Comparison of ENCODE assay signal across 22 cellular contexts in the genomic region with DNA sequence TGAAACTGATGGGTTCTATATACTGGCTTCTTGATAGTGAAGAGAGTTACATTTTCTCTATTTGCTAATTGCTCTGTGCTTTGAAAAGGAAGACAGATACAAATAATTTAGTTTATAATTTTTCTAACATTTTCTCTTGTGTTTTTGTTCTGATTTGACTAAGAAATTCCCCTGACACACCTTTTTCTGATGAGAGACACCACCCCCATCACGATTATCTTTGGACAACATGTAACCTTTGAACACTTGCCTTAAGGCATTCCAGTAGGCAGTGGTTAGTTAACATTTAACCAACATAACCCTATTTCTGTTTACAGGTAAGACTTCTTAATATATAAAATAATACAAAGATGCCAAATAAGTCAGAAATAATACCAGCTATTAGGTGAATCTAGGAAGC. TPM values are rescaled to one million over a fixed set of nuclear protein-coding genes. Genes with fewer than 3 reads are reported as not detected.
DNase-seq lines count a peak whose midpoint lies in the region; ATAC-seq and TF ChIP-seq lines count a peak whose summit lies in the region.
"Had no signal": no experiment of that assay in that cellular context is flagged by ENCODE, and none has a peak within 500 bp of the region (broad histone marks: within the 10 kb centered on the region; RNA-seq: fewer than 3 reads in every experiment).

No MANE protein-coding gene starts in this region.

- CTCF ChIA-PET in HCT116 (lab: Charles Lee): no interaction called here

- peaks cover 5% of the 10 kb centered on the region for H3K79me2 ChIP-seq in HCT116 (ENCODE audit: insufficient read depth, low read length)

- no peak overlapping the region for H3K4me3 ChIP-seq in HCT116 (replicated peaks in 1 of 2; ENCODE audit: low read depth in 1 of 2, low read length in 2 of 2)
- H3K4me3 ChIP-seq in colonic mucosa: no peak overlapping the region
- H3K4me3 ChIP-seq in right lobe of liver: no peak overlapping the region
- H3K4me3 ChIP-seq: HAP-1, SJSA1 had no signal

- no peak overlapping the region for H3K9ac ChIP-seq in HCT116 (ENCODE audit: low read length)
- no peak overlapping the region for H3K9ac ChIP-seq in colonic mucosa (ENCODE audit: low read depth in 2 of 2, low read length in 2 of 2)

- H3K27ac Mint-ChIP-seq in type B pancreatic cell: peak overlapping the region; percentile 47

- H3K27ac ChIP-seq in HCT116 (ENCODE audit: low read depth, low read length) (no peak overlapping the region), colonic mucosa (peak overlapping the region; percentile 59), right lobe of liver (peak overlapping the region; percentile 44 to 79 (median 60))
- H3K27ac ChIP-seq: SJSA1 had no signal

- no peaks in the 10 kb centered on the region for H3K36me3 Mint-ChIP-seq in type B pancreatic cell

- H3K9me2 ChIP-seq in HCT116 (ENCODE audit: insufficient read depth): no peaks in the 10 kb centered on the region

- H3K4me1 ChIP-seq in HCT116 (ENCODE audit: control insufficient read depth in 1 of 2, insufficient read depth in 2 of 2, low read length in 2 of 2) (peaks cover 29 to 52% of the 10 kb centered on the region in 2 experiments), colonic mucosa (no peaks in the 10 kb centered on the region), right lobe of liver (peaks cover 0 to 21% (median 8%) of the 10 kb centered on the region in 4 donors)

- H4K20me1 ChIP-seq in HCT116 (ENCODE audit: insufficient read depth): no peaks in the 10 kb centered on the region

- H3K36me3 ChIP-seq in HCT116 (ENCODE audit: control insufficient read depth in 1 of 2, insufficient read depth in 2 of 2, low read length in 2 of 2) (no peaks in the 10 kb centered on the region), colonic mucosa (no peaks in the 10 kb centered on the region), right lobe of liver (no peaks in the 10 kb centered on the region)

- peak overlapping the region; percentile 75 for H2AFZ ChIP-seq in HCT116 (ENCODE audit: low read depth, low read length, poor library complexity, severe bottlenecking)

- H3K4me3 Mint-ChIP-seq in type B pancreatic cell: no peak overlapping the region
- H3K4me3 Mint-ChIP-seq: CD4-positive, alpha-beta memory T cell had no signal

- POLR2A ChIA-PET in HCT116 (lab: Charles Lee): no interaction called here

- no peaks in the 10 kb centered on the region for H3K27me3 Mint-ChIP-seq in type B pancreatic cell
- H3K27me3 Mint-ChIP-seq: CD4-positive, alpha-beta memory T cell had no signal

- H3K27me3 ChIP-seq in HCT116 (ENCODE audit: insufficient read depth, low read length) (no peaks in the 10 kb centered on the region), colonic mucosa (no peaks in the 10 kb centered on the region), right lobe of liver (no peaks in the 10 kb centered on the region)
- H3K27me3 ChIP-seq: SJSA1 had no signal

- TF ChIP-seq RAD21 in HCT116 (IDR thresholded peaks at IDR 0.05; ENCODE audit: low read depth): no peak

- ATAC-seq in HCT116 (no peak), right lobe of liver (peak in 2 of 4 donors; percentile 16 to 30), GM18511 (IDR thresholded peaks at IDR 0.05; ENCODE audit: unreplicated experiment) (no peak)
- ATAC-seq: PC-3 had no signal

- H3K9me3 ChIP-seq in HCT116 (ENCODE audit: control insufficient read depth in 1 of 2, insufficient read depth in 1 of 2, low read depth in 1 of 2, low read length in 2 of 2): no peaks in the 10 kb centered on the region
- H3K9me3 ChIP-seq in colonic mucosa: no peaks in the 10 kb centered on the region
- H3K9me3 ChIP-seq in right lobe of liver: no peaks in the 10 kb centered on the region
- H3K9me3 ChIP-seq: HAP-1, SJSA1 had no signal

- 28% methylated on average over 1 of the region's 1 CpG for whole genome bisulfite sequencing in right lobe of liver (ENCODE audit: insufficient coverage, low coverage, low lambda C conversion rate, missing lambda C conversion rate)

- RAD21 ChIA-PET in HCT116 (lab: Charles Lee; ENCODE audit: low non-redundant PET in 1 of 2, low total read pairs in 2 of 2, uncharacterized antibody in 2 of 2, unreplicated experiment in 2 of 2): no interaction called here

- BruUV-seq in HCT116 (replicated peaks; lab: Mats Ljungman, UMichigan): no TSS peak

- no peak for TF ChIP-seq POLR2A in HCT116 (IDR thresholded peaks at IDR 0.05; ENCODE audit: borderline replicate concordance, extremely low read depth, insufficient read depth, insufficient read length)
- no peak for TF ChIP-seq POLR2A in right lobe of liver (IDR thresholded peaks at IDR 0.05)

- intact Hi-C loops in HCT116 (cut with micrococcal nuclease) (loop anchor here (10.0 kb wide), 1 partner anchor 583 kb away; no protein-coding TSS in a partner anchor), colonic mucosa (cut with DNase I) (loop anchor here (10.0 kb wide), 1 partner anchor 163 kb away; the partner anchor contains the start of gene SUSD1), right lobe of liver (cut with DNase I) (no loop called here)

- H3K9me3 Mint-ChIP-seq in type B pancreatic cell: no peaks in the 10 kb centered on the region
- H3K9me3 Mint-ChIP-seq: CD4-positive, alpha-beta memory T cell had no signal

- DNase-seq in HCT116 (ENCODE audit: low read depth, low spot score) (no peak), colonic mucosa (no peak), right lobe of liver (no peak), type B pancreatic cell (ENCODE audit: extremely low spot score, unreplicated experiment) (no peak), cerebellar nuclear complex (lab: John Stamatoyannopoulos, UW) (no peak)
- no peak for DNase-seq in activated naive CD4-positive, alpha-beta T cell (lab: John Stamatoyannopoulos, UW)
- DNase-seq: C1 segment of cervical spinal cord; CD4-positive, alpha-beta memory T cell; COR-L47; GOT3; NCI-H1092; NCI-H1436; NCI-H187; NCI-H446 treated with DMSO at 0.1 percent for 48 hours; NCI-H82; NK-92 treated with Interleukin-12 subunit alpha and Interleukin-12 subunit beta, amount 100 ng/mL, for 24 hours; PC-3; Right ventricle myocardium superior; RPMI8226 had no signal

- peaks cover 4% of the 10 kb centered on the region for H3K4me1 Mint-ChIP-seq in type B pancreatic cell (ENCODE audit: unreplicated experiment)

- H3K4me2 ChIP-seq in HCT116 (ENCODE audit: low read length): peak overlapping the region; percentile 38

- TF ChIP-seq CTCF in HCT116 (IDR thresholded peaks at IDR 0.05 in 2 of 3, conservative IDR thresholded peaks at IDR 0.05 in 1 of 3; ENCODE audit: borderline replicate concordance in 1 of 3, insufficient read depth in 1 of 3, low read depth in 2 of 3, low read length in 2 of 3): no peak
- TF ChIP-seq CTCF in colonic mucosa (IDR thresholded peaks at IDR 0.05): no peak
- TF ChIP-seq CTCF in right lobe of liver (IDR thresholded peaks at IDR 0.05): no peak
- TF ChIP-seq CTCF in type B pancreatic cell (conservative IDR thresholded peaks at IDR 0.05): no peak

TF ChIP-seq in HCT116, 20 proteins besides CTCF, POLR2A, EP300 and RAD21:
- TF ChIP-seq, protein P1, sequence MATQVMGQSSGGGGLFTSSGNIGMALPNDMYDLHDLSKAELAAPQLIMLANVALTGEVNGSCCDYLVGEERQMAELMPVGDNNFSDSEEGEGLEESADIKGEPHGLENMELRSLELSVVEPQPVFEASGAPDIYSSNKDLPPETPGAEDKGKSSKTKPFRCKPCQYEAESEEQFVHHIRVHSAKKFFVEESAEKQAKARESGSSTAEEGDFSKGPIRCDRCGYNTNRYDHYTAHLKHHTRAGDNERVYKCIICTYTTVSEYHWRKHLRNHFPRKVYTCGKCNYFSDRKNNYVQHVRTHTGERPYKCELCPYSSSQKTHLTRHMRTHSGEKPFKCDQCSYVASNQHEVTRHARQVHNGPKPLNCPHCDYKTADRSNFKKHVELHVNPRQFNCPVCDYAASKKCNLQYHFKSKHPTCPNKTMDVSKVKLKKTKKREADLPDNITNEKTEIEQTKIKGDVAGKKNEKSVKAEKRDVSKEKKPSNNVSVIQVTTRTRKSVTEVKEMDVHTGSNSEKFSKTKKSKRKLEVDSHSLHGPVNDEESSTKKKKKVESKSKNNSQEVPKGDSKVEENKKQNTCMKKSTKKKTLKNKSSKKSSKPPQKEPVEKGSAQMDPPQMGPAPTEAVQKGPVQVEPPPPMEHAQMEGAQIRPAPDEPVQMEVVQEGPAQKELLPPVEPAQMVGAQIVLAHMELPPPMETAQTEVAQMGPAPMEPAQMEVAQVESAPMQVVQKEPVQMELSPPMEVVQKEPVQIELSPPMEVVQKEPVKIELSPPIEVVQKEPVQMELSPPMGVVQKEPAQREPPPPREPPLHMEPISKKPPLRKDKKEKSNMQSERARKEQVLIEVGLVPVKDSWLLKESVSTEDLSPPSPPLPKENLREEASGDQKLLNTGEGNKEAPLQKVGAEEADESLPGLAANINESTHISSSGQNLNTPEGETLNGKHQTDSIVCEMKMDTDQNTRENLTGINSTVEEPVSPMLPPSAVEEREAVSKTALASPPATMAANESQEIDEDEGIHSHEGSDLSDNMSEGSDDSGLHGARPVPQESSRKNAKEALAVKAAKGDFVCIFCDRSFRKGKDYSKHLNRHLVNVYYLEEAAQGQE (IDR thresholded peaks at IDR 0.05; ENCODE audit: low read depth): no peak
- no peak for TF ChIP-seq ELF1 (IDR thresholded peaks at IDR 0.05; ENCODE audit: borderline replicate concordance, low read depth)
- TF ChIP-seq, protein P2, sequence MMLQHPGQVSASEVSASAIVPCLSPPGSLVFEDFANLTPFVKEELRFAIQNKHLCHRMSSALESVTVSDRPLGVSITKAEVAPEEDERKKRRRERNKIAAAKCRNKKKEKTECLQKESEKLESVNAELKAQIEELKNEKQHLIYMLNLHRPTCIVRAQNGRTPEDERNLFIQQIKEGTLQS (IDR thresholded peaks at IDR 0.05): no peak
- no peak for TF ChIP-seq SP1 (IDR thresholded peaks at IDR 0.05; ENCODE audit: low read depth)

RNA-seq across cellular contexts. Expression of gene PTBP3, which starts 4.1 kb away (rescaled TPM):
- total RNA-seq in HCT116 (2021; ENCODE audit: unreplicated experiment): 102 TPM
- 13.7 and 16.4 TPM in 2 replicates for polyA plus RNA-seq in HCT116 (2012)
- 100 to 1,000 TPM; 137 to 168 TPM for total RNA-seq in colonic mucosa
- total RNA-seq in right lobe of liver: 10 to 100 TPM; 16.3 to 29.9 (median 19.3) TPM
- total RNA-seq in type B pancreatic cell (ENCODE audit: low replicate concordance): 78.6 and 174 TPM in 2 replicates

RNA-seq across cellular contexts. Expression of gene HSDL2, which starts 42.4 kb away (rescaled TPM):
- 33.9 TPM for total RNA-seq in HCT116 (2021; ENCODE audit: unreplicated experiment)
- polyA plus RNA-seq in HCT116 (2012): 13.4 and 16.4 TPM in 2 replicates
- 10 to 100 TPM; 45.4 to 48.9 TPM for total RNA-seq in colonic mucosa
- 10 to 100 TPM; 65.8 to 96.8 (median 79.8) TPM for total RNA-seq in right lobe of liver
- 37.5 and 38.6 TPM in 2 replicates for total RNA-seq in type B pancreatic cell (ENCODE audit: low replicate concordance)

Comparison
In these comparisons a context has a peak if more than half of its experiments do, and no peak if none do; other contexts are left out.
1. intact Hi-C loops: an anchor here in HCT116 (10.0 kb wide) and colonic mucosa (10.0 kb wide); none called in right lobe of liver.